Comparison of ENCODE assay signal across 2 cellular contexts in the genomic region with DNA sequence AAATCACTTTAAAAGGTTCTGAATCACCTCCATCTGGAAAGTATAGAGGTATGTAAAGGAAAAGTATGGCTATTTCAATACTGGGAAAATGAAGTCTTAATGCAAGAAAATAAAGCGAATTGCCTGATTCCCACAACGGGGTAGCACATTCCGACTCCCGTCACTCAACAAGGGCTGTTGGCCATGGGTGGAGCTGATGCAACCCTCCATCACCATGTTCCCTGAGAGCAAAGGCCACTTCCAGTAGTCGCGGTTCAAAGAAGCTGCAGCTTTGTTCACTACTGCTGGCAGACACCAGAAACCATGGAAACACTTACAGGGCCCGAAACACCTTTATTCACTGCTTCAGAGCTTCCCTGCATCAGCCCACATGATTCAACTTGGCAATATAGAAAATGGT.
TF ChIP-seq lines count a peak whose summit lies in the region.

No MANE protein-coding gene starts in this region.

TF ChIP-seq in K562, 482 proteins besides CTCF, POLR2A, EP300 and RAD21:
- TF ChIP-seq, protein P1, sequence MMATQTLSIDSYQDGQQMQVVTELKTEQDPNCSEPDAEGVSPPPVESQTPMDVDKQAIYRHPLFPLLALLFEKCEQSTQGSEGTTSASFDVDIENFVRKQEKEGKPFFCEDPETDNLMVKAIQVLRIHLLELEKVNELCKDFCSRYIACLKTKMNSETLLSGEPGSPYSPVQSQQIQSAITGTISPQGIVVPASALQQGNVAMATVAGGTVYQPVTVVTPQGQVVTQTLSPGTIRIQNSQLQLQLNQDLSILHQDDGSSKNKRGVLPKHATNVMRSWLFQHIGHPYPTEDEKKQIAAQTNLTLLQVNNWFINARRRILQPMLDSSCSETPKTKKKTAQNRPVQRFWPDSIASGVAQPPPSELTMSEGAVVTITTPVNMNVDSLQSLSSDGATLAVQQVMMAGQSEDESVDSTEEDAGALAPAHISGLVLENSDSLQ (IDR thresholded peaks at IDR 0.05): peak; percentile 66
- TF ChIP-seq, protein P2, sequence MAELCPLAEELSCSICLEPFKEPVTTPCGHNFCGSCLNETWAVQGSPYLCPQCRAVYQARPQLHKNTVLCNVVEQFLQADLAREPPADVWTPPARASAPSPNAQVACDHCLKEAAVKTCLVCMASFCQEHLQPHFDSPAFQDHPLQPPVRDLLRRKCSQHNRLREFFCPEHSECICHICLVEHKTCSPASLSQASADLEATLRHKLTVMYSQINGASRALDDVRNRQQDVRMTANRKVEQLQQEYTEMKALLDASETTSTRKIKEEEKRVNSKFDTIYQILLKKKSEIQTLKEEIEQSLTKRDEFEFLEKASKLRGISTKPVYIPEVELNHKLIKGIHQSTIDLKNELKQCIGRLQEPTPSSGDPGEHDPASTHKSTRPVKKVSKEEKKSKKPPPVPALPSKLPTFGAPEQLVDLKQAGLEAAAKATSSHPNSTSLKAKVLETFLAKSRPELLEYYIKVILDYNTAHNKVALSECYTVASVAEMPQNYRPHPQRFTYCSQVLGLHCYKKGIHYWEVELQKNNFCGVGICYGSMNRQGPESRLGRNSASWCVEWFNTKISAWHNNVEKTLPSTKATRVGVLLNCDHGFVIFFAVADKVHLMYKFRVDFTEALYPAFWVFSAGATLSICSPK (IDR thresholded peaks at IDR 0.05; ENCODE audit: borderline replicate concordance): no peak
- TF ChIP-seq, protein P3, sequence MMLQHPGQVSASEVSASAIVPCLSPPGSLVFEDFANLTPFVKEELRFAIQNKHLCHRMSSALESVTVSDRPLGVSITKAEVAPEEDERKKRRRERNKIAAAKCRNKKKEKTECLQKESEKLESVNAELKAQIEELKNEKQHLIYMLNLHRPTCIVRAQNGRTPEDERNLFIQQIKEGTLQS (IDR thresholded peaks at IDR 0.05): peak; percentile 46; the same call in 1 of the 2 replicates
- TF ChIP-seq, protein P3 (CRISPR knock-in tag; conservative IDR thresholded peaks at IDR 0.05): no peak
- TF ChIP-seq, protein P4, sequence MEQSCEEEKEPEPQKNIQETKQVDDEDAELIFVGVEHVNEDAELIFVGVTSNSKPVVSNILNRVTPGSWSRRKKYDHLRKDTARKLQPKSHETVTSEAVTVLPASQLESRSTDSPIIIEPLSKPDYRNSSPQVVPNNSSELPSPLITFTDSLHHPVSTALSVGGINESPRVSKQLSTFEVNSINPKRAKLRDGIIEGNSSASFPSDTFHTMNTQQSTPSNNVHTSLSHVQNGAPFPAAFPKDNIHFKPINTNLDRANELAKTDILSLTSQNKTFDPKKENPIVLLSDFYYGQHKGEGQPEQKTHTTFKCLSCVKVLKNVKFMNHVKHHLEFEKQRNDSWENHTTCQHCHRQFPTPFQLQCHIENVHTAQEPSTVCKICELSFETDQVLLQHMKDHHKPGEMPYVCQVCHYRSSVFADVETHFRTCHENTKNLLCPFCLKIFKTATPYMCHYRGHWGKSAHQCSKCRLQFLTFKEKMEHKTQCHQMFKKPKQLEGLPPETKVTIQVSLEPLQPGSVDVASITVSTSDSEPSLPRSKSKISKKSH (CRISPR knock-in tag; IDR thresholded peaks at IDR 0.05): no peak
- TF ChIP-seq ZNF12 (CRISPR knock-in tag; IDR thresholded peaks at IDR 0.05): no peak
- TF ChIP-seq XRCC5 (IDR thresholded peaks at IDR 0.05; ENCODE audit: low read depth, low read length): no peak
- no peak for TF ChIP-seq ERF (CRISPR knock-in tag; IDR thresholded peaks at IDR 0.05)
- TF ChIP-seq, protein P5, sequence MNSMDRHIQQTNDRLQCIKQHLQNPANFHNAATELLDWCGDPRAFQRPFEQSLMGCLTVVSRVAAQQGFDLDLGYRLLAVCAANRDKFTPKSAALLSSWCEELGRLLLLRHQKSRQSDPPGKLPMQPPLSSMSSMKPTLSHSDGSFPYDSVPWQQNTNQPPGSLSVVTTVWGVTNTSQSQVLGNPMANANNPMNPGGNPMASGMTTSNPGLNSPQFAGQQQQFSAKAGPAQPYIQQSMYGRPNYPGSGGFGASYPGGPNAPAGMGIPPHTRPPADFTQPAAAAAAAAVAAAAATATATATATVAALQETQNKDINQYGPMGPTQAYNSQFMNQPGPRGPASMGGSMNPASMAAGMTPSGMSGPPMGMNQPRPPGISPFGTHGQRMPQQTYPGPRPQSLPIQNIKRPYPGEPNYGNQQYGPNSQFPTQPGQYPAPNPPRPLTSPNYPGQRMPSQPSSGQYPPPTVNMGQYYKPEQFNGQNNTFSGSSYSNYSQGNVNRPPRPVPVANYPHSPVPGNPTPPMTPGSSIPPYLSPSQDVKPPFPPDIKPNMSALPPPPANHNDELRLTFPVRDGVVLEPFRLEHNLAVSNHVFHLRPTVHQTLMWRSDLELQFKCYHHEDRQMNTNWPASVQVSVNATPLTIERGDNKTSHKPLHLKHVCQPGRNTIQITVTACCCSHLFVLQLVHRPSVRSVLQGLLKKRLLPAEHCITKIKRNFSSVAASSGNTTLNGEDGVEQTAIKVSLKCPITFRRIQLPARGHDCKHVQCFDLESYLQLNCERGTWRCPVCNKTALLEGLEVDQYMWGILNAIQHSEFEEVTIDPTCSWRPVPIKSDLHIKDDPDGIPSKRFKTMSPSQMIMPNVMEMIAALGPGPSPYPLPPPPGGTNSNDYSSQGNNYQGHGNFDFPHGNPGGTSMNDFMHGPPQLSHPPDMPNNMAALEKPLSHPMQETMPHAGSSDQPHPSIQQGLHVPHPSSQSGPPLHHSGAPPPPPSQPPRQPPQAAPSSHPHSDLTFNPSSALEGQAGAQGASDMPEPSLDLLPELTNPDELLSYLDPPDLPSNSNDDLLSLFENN (IDR thresholded peaks at IDR 0.05; ENCODE audit: low read depth in 2 of 2, low read length in 2 of 2): no peak
- TF ChIP-seq MEIS2 (IDR thresholded peaks at IDR 0.05; ENCODE audit: partially characterized antibody): peak; percentile 45
- 0 out of 2 replicates have a peak, but pooled peaks have one; percentile 31 for TF ChIP-seq L3MBTL2 (IDR thresholded peaks at IDR 0.05)
- TF ChIP-seq MCM7 (IDR thresholded peaks at IDR 0.05): no peak
- TF ChIP-seq HNRNPH1 (optimal IDR thresholded peaks at IDR 0.05; ENCODE audit: low read depth, low read length): no peak
- no peak for TF ChIP-seq ZNF282 (CRISPR knock-in tag; IDR thresholded peaks at IDR 0.05)
- peak; percentile 31; the same call in 1 of the 2 replicates for TF ChIP-seq CEBPG (CRISPR knock-in tag; IDR thresholded peaks at IDR 0.05)
- peak in 1 of 2 experiments; percentile 63; a peak in 2 of 4 replicates for TF ChIP-seq CEBPG (tag; conservative IDR thresholded peaks at IDR 0.05 in 1 of 2, IDR thresholded peaks at IDR 0.05 in 1 of 2)

TF ChIP-seq in HepG2, 621 proteins besides CTCF, POLR2A, EP300 and RAD21:
- TF ChIP-seq ZNF644 (CRISPR knock-in tag; IDR thresholded peaks at IDR 0.05; ENCODE audit: low read depth) (peak; percentile 92), EHMT2 (IDR thresholded peaks at IDR 0.05; ENCODE audit: borderline replicate concordance, low read depth, low read length) (peak; percentile 36; the same call in 1 of the 2 replicates), CEBPB (IDR thresholded peaks at IDR 0.05; ENCODE audit: borderline replicate concordance, low read depth, low read length) (0 out of 2 replicates have a peak, but pooled peaks have one; percentile 28), HNF4A (CRISPR knock-in tag; IDR thresholded peaks at IDR 0.05) (peak; percentile 61; the same call in 1 of the 2 replicates), CEBPG (CRISPR knock-in tag; IDR thresholded peaks at IDR 0.05) (peak; percentile 54; the same call in 1 of the 2 replicates)
- TF ChIP-seq, protein P6, sequence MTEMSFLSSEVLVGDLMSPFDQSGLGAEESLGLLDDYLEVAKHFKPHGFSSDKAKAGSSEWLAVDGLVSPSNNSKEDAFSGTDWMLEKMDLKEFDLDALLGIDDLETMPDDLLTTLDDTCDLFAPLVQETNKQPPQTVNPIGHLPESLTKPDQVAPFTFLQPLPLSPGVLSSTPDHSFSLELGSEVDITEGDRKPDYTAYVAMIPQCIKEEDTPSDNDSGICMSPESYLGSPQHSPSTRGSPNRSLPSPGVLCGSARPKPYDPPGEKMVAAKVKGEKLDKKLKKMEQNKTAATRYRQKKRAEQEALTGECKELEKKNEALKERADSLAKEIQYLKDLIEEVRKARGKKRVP (CRISPR knock-in tag; IDR thresholded peaks at IDR 0.05): peak in 1 of 2 experiments; percentile 88; a peak in 2 of 4 replicates
- TF ChIP-seq, protein P7, sequence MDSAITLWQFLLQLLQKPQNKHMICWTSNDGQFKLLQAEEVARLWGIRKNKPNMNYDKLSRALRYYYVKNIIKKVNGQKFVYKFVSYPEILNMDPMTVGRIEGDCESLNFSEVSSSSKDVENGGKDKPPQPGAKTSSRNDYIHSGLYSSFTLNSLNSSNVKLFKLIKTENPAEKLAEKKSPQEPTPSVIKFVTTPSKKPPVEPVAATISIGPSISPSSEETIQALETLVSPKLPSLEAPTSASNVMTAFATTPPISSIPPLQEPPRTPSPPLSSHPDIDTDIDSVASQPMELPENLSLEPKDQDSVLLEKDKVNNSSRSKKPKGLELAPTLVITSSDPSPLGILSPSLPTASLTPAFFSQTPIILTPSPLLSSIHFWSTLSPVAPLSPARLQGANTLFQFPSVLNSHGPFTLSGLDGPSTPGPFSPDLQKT (CRISPR knock-in tag; IDR thresholded peaks at IDR 0.05; ENCODE audit: borderline replicate concordance): no peak
- TF ChIP-seq, protein P8, sequence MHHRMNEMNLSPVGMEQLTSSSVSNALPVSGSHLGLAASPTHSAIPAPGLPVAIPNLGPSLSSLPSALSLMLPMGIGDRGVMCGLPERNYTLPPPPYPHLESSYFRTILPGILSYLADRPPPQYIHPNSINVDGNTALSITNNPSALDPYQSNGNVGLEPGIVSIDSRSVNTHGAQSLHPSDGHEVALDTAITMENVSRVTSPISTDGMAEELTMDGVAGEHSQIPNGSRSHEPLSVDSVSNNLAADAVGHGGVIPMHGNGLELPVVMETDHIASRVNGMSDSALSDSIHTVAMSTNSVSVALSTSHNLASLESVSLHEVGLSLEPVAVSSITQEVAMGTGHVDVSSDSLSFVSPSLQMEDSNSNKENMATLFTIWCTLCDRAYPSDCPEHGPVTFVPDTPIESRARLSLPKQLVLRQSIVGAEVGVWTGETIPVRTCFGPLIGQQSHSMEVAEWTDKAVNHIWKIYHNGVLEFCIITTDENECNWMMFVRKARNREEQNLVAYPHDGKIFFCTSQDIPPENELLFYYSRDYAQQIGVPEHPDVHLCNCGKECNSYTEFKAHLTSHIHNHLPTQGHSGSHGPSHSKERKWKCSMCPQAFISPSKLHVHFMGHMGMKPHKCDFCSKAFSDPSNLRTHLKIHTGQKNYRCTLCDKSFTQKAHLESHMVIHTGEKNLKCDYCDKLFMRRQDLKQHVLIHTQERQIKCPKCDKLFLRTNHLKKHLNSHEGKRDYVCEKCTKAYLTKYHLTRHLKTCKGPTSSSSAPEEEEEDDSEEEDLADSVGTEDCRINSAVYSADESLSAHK (CRISPR knock-in tag; IDR thresholded peaks at IDR 0.05; ENCODE audit: borderline replicate concordance): no peak
